In genomic region chr4:98659106-98659592, GRCh38 we compare ENCODE assay signal across 8 cellular contexts. TPM values are rescaled to one million over a fixed set of nuclear protein-coding genes. Genes with fewer than 3 reads are reported as not detected.
DNase-seq lines count a peak whose midpoint lies in the region; ATAC-seq and TF ChIP-seq lines count a peak whose summit lies in the region.

No MANE protein-coding gene starts in this region.

- no peak for ATAC-seq in natural killer cell

- H3K4me1 Mint-ChIP-seq in natural killer cell, result peaks cover 65 to 74% of the 10 kb centered on the region in 2 donors

- peak overlapping the region; percentile 89 for H3K4me3 Mint-ChIP-seq in natural killer cell

- intact Hi-C loops in natural killer cell (cut with micrococcal nuclease), result loop anchor here (5.0 kb wide), 2 partner anchors 37 to 517 kb away; partner anchors contain the start of gene STPG2

- H3K27me3 Mint-ChIP-seq in natural killer cell (ENCODE audit: low read depth in 2 of 2), result no peaks in the 10 kb centered on the region

- TF ChIP-seq CTCF in GM12864 (IDR thresholded peaks at IDR 0.05; ENCODE audit: low read depth, low read length, missing control alignments) (no peak), epithelial cell of esophagus (IDR thresholded peaks at IDR 0.05; ENCODE audit: insufficient read depth, low read depth, low read length, missing control alignments) (peak; percentile 6), natural killer cell (IDR thresholded peaks at IDR 0.05) (no peak)

- peak overlapping the region; percentile 65 for H3K4me3 ChIP-seq in GM12864 (ENCODE audit: low read depth, low read length)
- H3K4me3 ChIP-seq in epithelial cell of esophagus (ENCODE audit: low read length), result peak overlapping the region; percentile 66

- DNase-seq in GM12864 (ENCODE audit: low read depth) (no peak), RPMI7951 (ENCODE audit: low read depth) (peak; percentile 57), epithelial cell of esophagus (ENCODE audit: low read depth) (peak; percentile 22), natural killer cell (no peak), UCSD-AML1 (lab: John Stamatoyannopoulos, UW; ENCODE audit: unreplicated experiment) (no peak), KG1 (lab: John Stamatoyannopoulos, UW) (no peak), CD1c-positive myeloid dendritic cell (ENCODE audit: extremely low spot score) (no peak), NCI-H446 treated with DMSO at 0.1 percent for 48 hours (lab: John Stamatoyannopoulos, UW) (no peak)

- H3K27ac Mint-ChIP-seq in natural killer cell, result peak overlapping the region; percentile 59 to 80

- H3K9me3 Mint-ChIP-seq in natural killer cell, result no peaks in the 10 kb centered on the region

- no peaks in the 10 kb centered on the region for H3K36me3 Mint-ChIP-seq in natural killer cell

RNA-seq across cellular contexts. Expression of gene TSPAN5, which starts 0.7 kb away (rescaled TPM):
- 25.2 and 26.6 TPM in 2 replicates for total RNA-seq in RPMI7951 (2014; rRNA removed; shearing (Covaris generic))
- total RNA-seq in natural killer cell, result 10 to 100 TPM in 2 of 3 donors, 1 to 10 TPM in 1; 6.8 to 13.7 (median 11.4) TPM

Comparison
In these comparisons a context has a peak if more than half of its experiments do, and no peak if none do; other contexts are left out.
1. DNase-seq: peak in RPMI7951 (single experiment) and epithelial cell of esophagus (single experiment); none in GM12864 (single experiment), natural killer cell (single experiment), UCSD-AML1 (single experiment), KG1 (single experiment), CD1c-positive myeloid dendritic cell (single experiment) and NCI-H446 treated with DMSO at 0.1 percent for 48 hours (single experiment).